ENCODE assay signal across 13 cellular contexts in the genomic region with DNA sequence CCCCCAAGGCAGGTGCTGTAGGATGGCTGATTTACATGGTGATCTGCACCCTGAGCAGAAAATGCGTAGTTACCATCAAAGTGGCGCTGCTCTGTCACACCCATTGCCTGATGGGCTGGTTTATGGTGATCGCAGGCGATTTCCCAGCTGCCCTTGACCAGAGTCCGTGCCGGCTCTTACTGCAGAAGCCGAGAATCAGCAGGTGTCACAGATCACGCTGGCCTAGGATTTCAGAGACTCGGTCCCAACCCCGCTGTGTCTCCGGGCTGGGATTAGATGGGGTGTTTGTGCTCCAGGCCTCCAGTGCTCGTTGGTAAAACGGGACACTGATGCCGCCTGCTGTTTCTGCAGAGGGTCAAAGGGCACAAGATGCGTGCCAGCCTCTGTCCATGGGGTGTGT.
DNase-seq lines count a peak whose midpoint lies in the region; ATAC-seq, FAIRE-seq and TF ChIP-seq lines count a peak whose summit lies in the region.
"Had no signal": no experiment of that assay in that cellular context is flagged by ENCODE, and none has a peak within 500 bp of the region (broad histone marks: within the 10 kb centered on the region; RNA-seq: fewer than 3 reads in every experiment).

No MANE protein-coding gene starts in this region.

- H3K4me1 ChIP-seq in IMR-90 (ENCODE audit: control insufficient read depth, insufficient read depth, low read length) (peaks cover 4% of the 10 kb centered on the region; the same call in 1 of the 2 replicates), small intestine (ENCODE audit: control insufficient read depth in 2 of 2, insufficient read depth in 1 of 2, low read depth in 1 of 2, low read length in 1 of 2) (peaks cover 0 to 4% of the 10 kb centered on the region in 2 donors)

- DNase-seq in IMR-90, result no peak
- no peak for DNase-seq in central memory CD8-positive, alpha-beta T cell (ENCODE audit: low spot score in 2 of 2)
- no peak for DNase-seq in left lobe of liver (ENCODE audit: low spot score)
- DNase-seq in small intestine, result peak; percentile 86
- DNase-seq in HPDE6-E6E7 (ENCODE audit: extremely low spot score), result no peak
- DNase-seq in middle frontal gyrus (ENCODE audit: extremely low spot score, low spot score), result no peak
- no peak for DNase-seq in D341Med (ENCODE audit: low spot score)
- DNase-seq: ACHN; CD4-positive, CD25-positive, alpha-beta regulatory T cell; DMS 273 treated with DMSO at 0.1 percent for 48 hours had no signal

- no peak for TF ChIP-seq CTCF in IMR-90 (conservative IDR thresholded peaks at IDR 0.05; ENCODE audit: low read depth, low read length)

- FAIRE-seq in small intestine (lab: Jason Lieb, UNC), result no peak
- FAIRE-seq: H54 had no signal

- ATAC-seq in IMR-90 (ENCODE audit: low read depth) (no peak), left lobe of liver (peak; percentile 33), HG02763 (IDR thresholded peaks at IDR 0.05; ENCODE audit: unreplicated experiment) (no peak)
- ATAC-seq in central memory CD8-positive, alpha-beta T cell (replicated peaks; ENCODE audit: extremely low read depth, poor library complexity, severe bottlenecking), result no peak

- H2AK9ac ChIP-seq in IMR-90 (replicated peaks; ENCODE audit: low read depth, low read length, poor library complexity), result peak overlapping the region; percentile 38

- no peaks in the 10 kb centered on the region for H3K27me3 Mint-ChIP-seq in central memory CD8-positive, alpha-beta T cell
- H3K27me3 Mint-ChIP-seq: CD4-positive, CD25-positive, alpha-beta regulatory T cell had no signal

- no peak overlapping the region for H2BK15ac ChIP-seq in IMR-90 (ENCODE audit: low read depth, low read length)

- H3K27ac Mint-ChIP-seq in central memory CD8-positive, alpha-beta T cell (ENCODE audit: low read depth), result peak overlapping the region; percentile 51

- H3K27me3 ChIP-seq in IMR-90 (ENCODE audit: control insufficient read depth, insufficient read depth, low read length) (no peaks in the 10 kb centered on the region), small intestine (ENCODE audit: control insufficient read depth in 2 of 2, insufficient read depth in 2 of 2, low read length in 2 of 2) (no peaks in the 10 kb centered on the region)
- H3K27me3 ChIP-seq: BLaER1 treated with 17β-estradiol and CSF1 and Interleukin-3, amounts not matched to agents 10 nM and 100 nM had no signal

- no peak for TF ChIP-seq POLR2A in IMR-90 (IDR thresholded peaks at IDR 0.05; ENCODE audit: low read depth, low read length)

- in situ Hi-C loops in IMR-90 (cut with MboI; ENCODE audit: low sequenced_read_pairs), result no loop called here

- no peak overlapping the region for H2AFZ ChIP-seq in IMR-90 (replicated peaks; ENCODE audit: low read length, poor library complexity)

- H3K4me2 ChIP-seq in IMR-90 (ENCODE audit: low read depth, low read length), result no peak overlapping the region
- H3K4me2 ChIP-seq: BLaER1 treated with 17β-estradiol and CSF1 and Interleukin-3, amounts not matched to agents 10 nM and 100 nM had no signal

- peaks cover 7% of the 10 kb centered on the region for H3K36me3 Mint-ChIP-seq in central memory CD8-positive, alpha-beta T cell (ENCODE audit: insufficient read depth)

- H2BK5ac ChIP-seq in IMR-90 (ENCODE audit: low read depth, low read length, poor library complexity, severe bottlenecking), result no peak overlapping the region

- H4K20me1 ChIP-seq in IMR-90 (ENCODE audit: insufficient read depth, low read length), result peaks cover 54% of the 10 kb centered on the region

- H3K9me3 Mint-ChIP-seq in central memory CD8-positive, alpha-beta T cell, result no peaks in the 10 kb centered on the region
- H3K9me3 Mint-ChIP-seq: CD4-positive, CD25-positive, alpha-beta regulatory T cell had no signal

- peaks cover 35 to 57% of the 10 kb centered on the region in 2 experiments for H3K79me1 ChIP-seq in IMR-90 (ENCODE audit: low read depth in 1 of 2, low read length in 2 of 2)

- no peak overlapping the region for H3K56ac ChIP-seq in IMR-90 (ENCODE audit: extremely low read depth, insufficient read depth, low read length)

- no peak overlapping the region for H4K91ac ChIP-seq in IMR-90 (ENCODE audit: insufficient read depth, low read depth, low read length)

- H3K4me1 Mint-ChIP-seq in central memory CD8-positive, alpha-beta T cell, result peaks cover 27% of the 10 kb centered on the region

- H4K8ac ChIP-seq in IMR-90 (ENCODE audit: low read depth in 2 of 2, low read length in 2 of 2), result no peak overlapping the region

- POLR2A ChIA-PET in IMR-90 (lab: Charles Lee; ENCODE audit: unreplicated experiment), result no interaction called here

- no peak overlapping the region for H3K4ac ChIP-seq in IMR-90 (ENCODE audit: low read depth, low read length)

- H3K27ac ChIP-seq in IMR-90 (ENCODE audit: insufficient read depth, low read length) (no peak overlapping the region), small intestine (ENCODE audit: low read depth in 1 of 2, low read length in 1 of 2) (no peak overlapping the region)
- H3K27ac ChIP-seq: BLaER1 treated with 17β-estradiol and CSF1 and Interleukin-3, amounts not matched to agents 10 nM and 100 nM had no signal

- intact Hi-C loops in IMR-90 (cut with micrococcal nuclease), result no loop called here

- H3K4me3 ChIP-seq in IMR-90 (ENCODE audit: insufficient read depth, low read depth, low read length) (no peak overlapping the region), small intestine (ENCODE audit: low read depth in 1 of 2, low read length in 2 of 2) (no peak overlapping the region)
- H3K4me3 ChIP-seq: BLaER1 treated with 17β-estradiol and CSF1 and Interleukin-3, amounts not matched to agents 10 nM and 100 nM had no signal

- H3K36me3 ChIP-seq in IMR-90 (ENCODE audit: control insufficient read depth, insufficient read depth, low read length), result peaks cover 4% of the 10 kb centered on the region
- H3K36me3 ChIP-seq in small intestine (ENCODE audit: control insufficient read depth in 2 of 2, insufficient read depth in 2 of 2, low read length in 2 of 2), result no peaks in the 10 kb centered on the region

- no peak for TF ChIP-seq RAD21 in IMR-90 (IDR thresholded peaks at IDR 0.05; ENCODE audit: low read length)

- H4K5ac ChIP-seq in IMR-90 (ENCODE audit: low read depth, low read length), result no peak overlapping the region

- dilution Hi-C loops in IMR-90 (cut with HindIII; ENCODE audit: low sequenced_read_pairs, unreplicated experiment), result no loop called here

- H3K23ac ChIP-seq in IMR-90 (ENCODE audit: low read depth, low read length), result no peak overlapping the region

- no peak overlapping the region for H2AK5ac ChIP-seq in IMR-90 (ENCODE audit: low read depth, low read length)

- H3K9me1 ChIP-seq in IMR-90 (ENCODE audit: insufficient read depth, low read length), result peaks cover 6% of the 10 kb centered on the region; the same call in 1 of the 2 replicates

- 82% methylated on average over 12 of the region's 15 CpGs; no CpG with 5 or more reads in 1 of the 2 experiments for WGBS in IMR-90 (ENCODE audit: extremely low coverage in 2 of 2, insufficient read length in 1 of 2), 2 experiments
- 22 to 64% (median 33%) methylated on average over 15 of the region's 15 CpGs for WGBS in small intestine, 3 donors

- H2BK120ac ChIP-seq in IMR-90 (ENCODE audit: low read depth, low read length), result no peak overlapping the region

- no peak overlapping the region for H2BK20ac ChIP-seq in IMR-90 (ENCODE audit: low read depth, low read length)

- H3K4me3 Mint-ChIP-seq in central memory CD8-positive, alpha-beta T cell, result no peak overlapping the region
- H3K4me3 Mint-ChIP-seq: CD4-positive, CD25-positive, alpha-beta regulatory T cell had no signal

- H3K18ac ChIP-seq in IMR-90 (ENCODE audit: low read depth, low read length), result no peak overlapping the region

- no peaks in the 10 kb centered on the region for H3K9me3 ChIP-seq in IMR-90 (ENCODE audit: control insufficient read depth, insufficient read depth, low read length)
- no peaks in the 10 kb centered on the region for H3K9me3 ChIP-seq in small intestine (ENCODE audit: control insufficient read depth, low read depth)
- H3K9me3 ChIP-seq: BLaER1 treated with 17β-estradiol and CSF1 and Interleukin-3, amounts not matched to agents 10 nM and 100 nM had no signal

- H3K9ac ChIP-seq in IMR-90 (ENCODE audit: low read depth, low read length), result no peak overlapping the region
- H3K9ac ChIP-seq: BLaER1 treated with 17β-estradiol and CSF1 and Interleukin-3, amounts not matched to agents 10 nM and 100 nM had no signal

- CTCF ChIA-PET in IMR-90 (lab: Yijun Ruan, JAX), result no interaction called here

- no peak overlapping the region for H3K14ac ChIP-seq in IMR-90 (replicated peaks; ENCODE audit: low read depth, low read length)

- no TSS peak for BruUV-seq in IMR-90 (replicated peaks; lab: Mats Ljungman, UMichigan)

TF ChIP-seq in IMR-90, 13 proteins besides CTCF, POLR2A, EP300 and RAD21:
- TF ChIP-seq BHLHE40 (IDR thresholded peaks at IDR 0.05; ENCODE audit: low read depth, low read length), result no peak
- TF ChIP-seq FOS (IDR thresholded peaks at IDR 0.05; ENCODE audit: low read depth, low read length), result no peak
- TF ChIP-seq USF2 (IDR thresholded peaks at IDR 0.05; ENCODE audit: low read depth, low read length), result no peak
- TF ChIP-seq MAFK (IDR thresholded peaks at IDR 0.05; ENCODE audit: low read depth, low read length), result no peak
- TF ChIP-seq CEBPB (IDR thresholded peaks at IDR 0.05; ENCODE audit: low read depth, low read length), result no peak
- no peak for TF ChIP-seq NFE2L2 (IDR thresholded peaks at IDR 0.05; ENCODE audit: low read depth, low read length)
- no peak for TF ChIP-seq CHD1 (IDR thresholded peaks at IDR 0.05; ENCODE audit: low read depth, low read length)
- no peak for TF ChIP-seq SMC3 (IDR thresholded peaks at IDR 0.05; ENCODE audit: low read depth, low read length)
- TF ChIP-seq RFX5 (IDR thresholded peaks at IDR 0.05; ENCODE audit: low read depth, low read length), result no peak
- TF ChIP-seq MXI1 (IDR thresholded peaks at IDR 0.05; ENCODE audit: borderline replicate concordance, low read depth, low read length), result no peak
